18 cellular contexts compared by ENCODE assay signal in genomic region chr5:154778534-154778933, GRCh38. TPM values are rescaled to one million over a fixed set of nuclear protein-coding genes. Genes with fewer than 3 reads are reported as not detected.
A peak's percentile ranks its signal among the peaks of the same experiment; 100 is the strongest.
DNase-seq lines count a peak whose midpoint lies in the region; ATAC-seq, FAIRE-seq and TF ChIP-seq lines count a peak whose summit lies in the region.
"Had no signal": no experiment of that assay in that cellular context is flagged by ENCODE, and none has a peak within 500 bp of the region (broad histone marks: within the 10 kb centered on the region; RNA-seq: fewer than 3 reads in every experiment).

No MANE protein-coding gene starts in this region.

- POLR2A ChIA-PET in Panc1 (lab: Charles Lee): interaction anchor here (0.6 kb wide), 1 partner anchor 19 kb away, joined by 3 read pairs; no protein-coding TSS in a partner anchor

- H3K27me3 ChIP-seq in Panc1 (ENCODE audit: control insufficient read depth, insufficient read depth, low read length) (no peaks in the 10 kb centered on the region), heart left ventricle (no peaks in the 10 kb centered on the region)
- H3K27me3 ChIP-seq: stomach had no signal

- ATAC-seq in Right ventricle myocardium inferior (peak; percentile 45), Panc1 (0 out of 2 replicates have a peak, but pooled peaks have one; percentile 40), heart left ventricle (peak in 3 of 4 donors; percentile 56 to 58 (median 58)), GM21526 (IDR thresholded peaks at IDR 0.05; ENCODE audit: low FRiP score, unreplicated experiment) (no peak), HG03280 (IDR thresholded peaks at IDR 0.05; ENCODE audit: unreplicated experiment) (no peak)
- ATAC-seq: natural killer cell had no signal

- CTCF ChIA-PET in Panc1 (lab: Charles Lee): no interaction called here

- 57 to 65% (median 63%) methylated on average over 2 of the region's 2 CpGs for WGBS in heart left ventricle, 4 donors

- intact Hi-C loops in Right ventricle myocardium inferior (cut with DNase I): no loop called here
- intact Hi-C loops in cardiac septum (cut with DNase I): no loop called here
- intact Hi-C loops in Panc1 (cut with micrococcal nuclease; ENCODE audit: unreplicated experiment): no loop called here
- intact Hi-C loops in heart left ventricle (cut with DNase I): no loop called here

- H3K27ac ChIP-seq in Panc1 (ENCODE audit: low read length) (no peak overlapping the region), heart left ventricle (peak overlapping the region in 2 of 12 donors; percentile 0 to 49)
- H3K27ac ChIP-seq: coronary artery, PC-9, stomach had no signal

- H3K9me3 ChIP-seq in Panc1 (ENCODE audit: control insufficient read depth, insufficient read depth, low read depth, low read length) (no peaks in the 10 kb centered on the region), heart left ventricle (no peaks in the 10 kb centered on the region)
- H3K9me3 ChIP-seq: stomach had no signal

- H3K4me1 ChIP-seq in Panc1 (ENCODE audit: control insufficient read depth, insufficient read depth, low read length) (peaks cover 51% of the 10 kb centered on the region), heart left ventricle (peaks cover 12 to 98% (median 87%) of the 10 kb centered on the region in 12 donors)

- in situ Hi-C loops in Panc1 (cut with HindIII; ENCODE audit: low pct_unique_long_range_greater_than_20kb, low sequenced_read_pairs): no loop called here

- DNase-seq in Right ventricle myocardium inferior (ENCODE audit: missing footprints): no peak
- no peak for DNase-seq in cardiac septum (ENCODE audit: low spot score)
- DNase-seq in Panc1 (ENCODE audit: low read depth, low spot score): no peak
- peak in 2 of 5 donors; percentile 52 to 58 for DNase-seq in heart left ventricle
- DNase-seq in D721Med (ENCODE audit: insufficient read length, low spot score): no peak
- DNase-seq in activated CD4-positive, alpha-beta T cell treated with anti-CD3 and anti-CD28 coated beads for 4 hours: no peak
- DNase-seq: CD4-positive, alpha-beta memory T cell; DND-41; natural killer cell; NCI-H1417 treated with DMSO at 0.1 percent for 48 hours; stimulated activated CD4-positive, alpha-beta T cell treated with anti-CD3 and anti-CD28 coated beads, Interleukin-4, amount 100 ng/mL, for 24 hours; stomach had no signal

- TF ChIP-seq CTCF in Panc1 (IDR thresholded peaks at IDR 0.05) (no peak), heart left ventricle (IDR thresholded peaks at IDR 0.05) (no peak), D721Med (IDR thresholded peaks at IDR 0.05; ENCODE audit: insufficient read depth, missing control alignments) (no peak)

- H3K36me3 ChIP-seq in Panc1 (ENCODE audit: control insufficient read depth, insufficient read depth, low read length) (no peaks in the 10 kb centered on the region), heart left ventricle (peaks cover 0 to 3% (median 0%) of the 10 kb centered on the region in 9 donors)
- H3K36me3 ChIP-seq: stomach had no signal

- no TSS peak for BruUV-seq in Panc1 (replicated peaks; lab: Mats Ljungman, UMichigan)

- TF ChIP-seq POLR2A in heart left ventricle (IDR thresholded peaks at IDR 0.05): no peak

- H3K4me3 ChIP-seq in Panc1 (ENCODE audit: low read depth in 2 of 2, low read length in 2 of 2) (no peak overlapping the region), heart left ventricle (no peak overlapping the region)
- H3K4me3 ChIP-seq: coronary artery, PC-9, skin epidermis, stomach had no signal

- no peak for FAIRE-seq in D721Med (lab: Jason Lieb, UNC)
- FAIRE-seq: endometrium had no signal

RNA-seq across cellular contexts. Expression of gene LARP1, which starts 23.4 kb away (rescaled TPM):
- total RNA-seq in Right ventricle myocardium inferior (147 TPM), cardiac septum (160 TPM), Panc1 (2021; ENCODE audit: unreplicated experiment) (325 TPM), heart left ventricle (100 to 1,000 TPM in 8 of 9 donors, 10 to 100 TPM in 1; 91.6 to 189 (median 181) TPM)
- polyA plus RNA-seq in Panc1 (2012; ENCODE audit: insufficient read length): 150 TPM
- 10 to 100 TPM; 36.5 to 89.9 TPM for polyA plus RNA-seq in heart left ventricle

Comparison
In these comparisons a context has a peak if more than half of its experiments do, and no peak if none do; other contexts are left out.
1. ATAC-seq: peak in Right ventricle myocardium inferior (single experiment), Panc1 (single experiment) and heart left ventricle (3 of 4); none in GM21526 (single experiment) and HG03280 (single experiment).